In genomic region chr2:102020596-102021170, GRCh38 we compare ENCODE assay signal across 8 cellular contexts. TPM values are rescaled to one million over a fixed set of nuclear protein-coding genes. Genes with fewer than 3 reads are reported as not detected.
DNase-seq lines count a peak whose midpoint lies in the region; TF ChIP-seq lines count a peak whose summit lies in the region.

No MANE protein-coding gene starts in this region.

- H3K4me1 ChIP-seq in ovary (ENCODE audit: insufficient read depth): peaks cover 4% of the 10 kb centered on the region
- H3K4me1 ChIP-seq in thyroid gland: peaks cover 3 to 39% of the 10 kb centered on the region in 2 donors

- WGBS in ovary, 3 donors: 13 to 19% (median 14%) methylated on average over 18 of the region's 18 CpGs
- 14 to 22% methylated on average over 14 to 18 of the region's 18 CpGs for WGBS in thyroid gland, 2 donors

- intact Hi-C loops in ovary (cut with DNase I) (loop anchor here (2.0 to 10.0 kb wide), 9 partner anchors 84 to 334 kb away; partner anchors contain the start of gene IL18R1 (in 1 of the 4)), thyroid gland (cut with DNase I) (loop anchor here (5.0 to 10.0 kb wide), 3 partner anchors 147 to 424 kb away; no protein-coding TSS in a partner anchor)

- H3K27me3 ChIP-seq in ovary (no peaks in the 10 kb centered on the region), thyroid gland (no peaks in the 10 kb centered on the region)

- TF ChIP-seq CTCF in GM20000 (IDR thresholded peaks at IDR 0.05; ENCODE audit: extremely low read depth, missing control alignments) (peak; percentile 90), ovary (IDR thresholded peaks at IDR 0.05) (peak; percentile 97 to 98 (median 97)), thyroid gland (IDR thresholded peaks at IDR 0.05) (peak; percentile 96 to 99 (median 98))

- H3K27ac ChIP-seq in ovary (no peak overlapping the region), thyroid gland (no peak overlapping the region)

- H3K36me3 ChIP-seq in ovary (no peaks in the 10 kb centered on the region), thyroid gland (no peaks in the 10 kb centered on the region)

- no peak for TF ChIP-seq EP300 in ovary (IDR thresholded peaks at IDR 0.05)

- H3K9me3 ChIP-seq in ovary (no peaks in the 10 kb centered on the region), thyroid gland (no peaks in the 10 kb centered on the region)

- TF ChIP-seq POLR2A in ovary (IDR thresholded peaks at IDR 0.05) (no peak), thyroid gland (IDR thresholded peaks at IDR 0.05) (no peak)

- in situ Hi-C loops in SK-MEL-5 (cut with HindIII; ENCODE audit: low pct_unique_long_range_greater_than_20kb, low sequenced_read_pairs): no loop called here

- no peak overlapping the region for H3K4me3 ChIP-seq in Jurkat, Clone E6-1 (ENCODE audit: low read length)
- H3K4me3 ChIP-seq in ovary (no peak overlapping the region), thyroid gland (replicated peaks in 1 of 3) (no peak overlapping the region)

- DNase-seq in CMK (ENCODE audit: low read depth) (peak; percentile 47), GM20000 (ENCODE audit: low spot score) (peak; percentile 77), SK-MEL-5 (ENCODE audit: low read depth, low spot score) (peak; percentile 74), germinal center (ENCODE audit: low spot score) (peak; percentile 68), ovary (peak; percentile 81 to 93 (median 91)), thyroid gland (peak; percentile 89)
- DNase-seq in Jurkat, Clone E6-1 (ENCODE audit: low read depth, low spot score): peak; percentile 58
- DNase-seq in activated gamma-delta T cell treated with anti-CD3 and anti-CD28 coated beads, Interleukin-2, amount 50 U/mL, for 16 hours (ENCODE audit: low read depth): peak; percentile 79

RNA-seq across cellular contexts. Expression of gene IL1R2, which starts 28.9 kb away (rescaled TPM):
- 4.3 TPM for polyA plus RNA-seq in Jurkat, Clone E6-1 (2012; ENCODE audit: insufficient read depth, insufficient read length)
- 0.26 TPM in 1 of 2 replicates, not detected in the other for total RNA-seq in SK-MEL-5 (2014; rRNA removed; shearing (Covaris generic))
- not detected in 2 replicates for polyA plus RNA-seq in SK-MEL-5 (2015; cell fraction: cytosol; rRNA removed)
- 0.28 TPM in 1 of 2 replicates, not detected in the other for polyA plus RNA-seq in SK-MEL-5 (2015; cell fraction: nucleus; rRNA removed)
- 1 to 10 TPM in 4 of 7 donors, under 1 TPM in 3; 0.15 to 8.7 (median 3.2) TPM for total RNA-seq in ovary
- 1 to 10 TPM; 1.1 TPM for polyA plus RNA-seq in ovary
- total RNA-seq in thyroid gland: 1 to 10 TPM; 2.7 to 6.1 (median 3.6) TPM
